In the genomic region with DNA sequence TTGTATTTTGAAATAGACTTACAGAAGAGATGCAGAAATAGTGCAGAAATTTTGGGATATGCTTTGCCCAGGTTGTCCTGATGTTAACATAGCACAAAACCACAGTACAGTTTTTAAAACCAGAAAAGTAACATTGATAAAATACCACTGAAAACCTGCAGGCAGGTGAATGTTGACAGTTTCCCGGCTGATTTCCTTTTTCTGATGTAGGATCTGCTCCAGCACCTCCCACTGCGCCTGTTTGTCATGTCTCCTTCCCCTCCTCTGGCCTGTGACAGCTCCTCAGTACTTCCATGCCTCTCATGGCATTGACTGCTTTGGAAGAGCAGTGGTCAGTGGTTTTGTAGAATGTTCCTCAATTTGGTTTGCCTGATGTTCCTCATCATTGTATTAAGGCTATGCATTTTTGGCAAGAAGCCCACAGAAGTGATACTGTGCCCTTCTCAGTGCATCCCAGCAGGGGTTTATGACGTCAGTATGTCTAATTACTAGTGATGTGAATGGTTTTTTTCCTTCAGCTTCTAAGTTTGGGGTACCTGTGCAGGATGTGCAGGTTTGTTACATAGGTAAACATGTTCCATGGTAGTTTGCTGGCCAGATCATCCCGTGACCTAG, we compare ENCODE assay signal across 1 cellular context.
TF ChIP-seq lines count a peak whose summit lies in the region.

No MANE protein-coding gene starts in this region.

TF ChIP-seq in HEK293, 187 proteins besides CTCF, POLR2A, EP300 and RAD21 (continued from another document):
- TF ChIP-seq, protein P1, sequence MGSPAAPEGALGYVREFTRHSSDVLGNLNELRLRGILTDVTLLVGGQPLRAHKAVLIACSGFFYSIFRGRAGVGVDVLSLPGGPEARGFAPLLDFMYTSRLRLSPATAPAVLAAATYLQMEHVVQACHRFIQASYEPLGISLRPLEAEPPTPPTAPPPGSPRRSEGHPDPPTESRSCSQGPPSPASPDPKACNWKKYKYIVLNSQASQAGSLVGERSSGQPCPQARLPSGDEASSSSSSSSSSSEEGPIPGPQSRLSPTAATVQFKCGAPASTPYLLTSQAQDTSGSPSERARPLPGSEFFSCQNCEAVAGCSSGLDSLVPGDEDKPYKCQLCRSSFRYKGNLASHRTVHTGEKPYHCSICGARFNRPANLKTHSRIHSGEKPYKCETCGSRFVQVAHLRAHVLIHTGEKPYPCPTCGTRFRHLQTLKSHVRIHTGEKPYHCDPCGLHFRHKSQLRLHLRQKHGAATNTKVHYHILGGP (tag by site-specific recombination; IDR thresholded peaks at IDR 0.05), result no peak
- TF ChIP-seq ZNF48 (tag by site-specific recombination; IDR thresholded peaks at IDR 0.05) (no peak), ZNF335 (tag by site-specific recombination; conservative IDR thresholded peaks at IDR 0.05) (no peak), SP7 (tag by site-specific recombination; IDR thresholded peaks at IDR 0.05) (peak; percentile 64; the same call in 1 of the 2 replicates), ZXDB (tag by site-specific recombination; IDR thresholded peaks at IDR 0.05) (peak; percentile 34; the same call in 1 of the 2 replicates), ZNF175 (tag by site-specific recombination; IDR thresholded peaks at IDR 0.05) (no peak), ZNF76 (tag by site-specific recombination; IDR thresholded peaks at IDR 0.05; ENCODE audit: borderline replicate concordance, low read depth) (0 out of 2 replicates have a peak, but pooled peaks have one; percentile 23), GLIS1 (tag by site-specific recombination; IDR thresholded peaks at IDR 0.05) (peak; percentile 31; the same call in 1 of the 2 replicates), ZNF629 (tag by site-specific recombination; IDR thresholded peaks at IDR 0.05) (peak; percentile 85), ZSCAN30 (tag by site-specific recombination; IDR thresholded peaks at IDR 0.05) (no peak)
- TF ChIP-seq, protein P2, sequence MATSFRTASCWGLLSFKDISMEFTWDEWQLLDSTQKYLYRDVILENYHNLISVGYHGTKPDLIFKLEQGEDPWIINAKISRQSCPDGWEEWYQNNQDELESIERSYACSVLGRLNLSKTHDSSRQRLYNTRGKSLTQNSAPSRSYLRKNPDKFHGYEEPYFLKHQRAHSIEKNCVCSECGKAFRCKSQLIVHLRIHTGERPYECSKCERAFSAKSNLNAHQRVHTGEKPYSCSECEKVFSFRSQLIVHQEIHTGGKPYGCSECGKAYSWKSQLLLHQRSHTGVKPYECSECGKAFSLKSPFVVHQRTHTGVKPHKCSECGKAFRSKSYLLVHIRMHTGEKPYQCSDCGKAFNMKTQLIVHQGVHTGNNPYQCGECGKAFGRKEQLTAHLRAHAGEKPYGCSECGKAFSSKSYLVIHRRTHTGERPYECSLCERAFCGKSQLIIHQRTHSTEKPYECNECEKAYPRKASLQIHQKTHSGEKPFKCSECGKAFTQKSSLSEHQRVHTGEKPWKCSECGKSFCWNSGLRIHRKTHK (tag by site-specific recombination; IDR thresholded peaks at IDR 0.05), result no peak
- TF ChIP-seq, protein P3, sequence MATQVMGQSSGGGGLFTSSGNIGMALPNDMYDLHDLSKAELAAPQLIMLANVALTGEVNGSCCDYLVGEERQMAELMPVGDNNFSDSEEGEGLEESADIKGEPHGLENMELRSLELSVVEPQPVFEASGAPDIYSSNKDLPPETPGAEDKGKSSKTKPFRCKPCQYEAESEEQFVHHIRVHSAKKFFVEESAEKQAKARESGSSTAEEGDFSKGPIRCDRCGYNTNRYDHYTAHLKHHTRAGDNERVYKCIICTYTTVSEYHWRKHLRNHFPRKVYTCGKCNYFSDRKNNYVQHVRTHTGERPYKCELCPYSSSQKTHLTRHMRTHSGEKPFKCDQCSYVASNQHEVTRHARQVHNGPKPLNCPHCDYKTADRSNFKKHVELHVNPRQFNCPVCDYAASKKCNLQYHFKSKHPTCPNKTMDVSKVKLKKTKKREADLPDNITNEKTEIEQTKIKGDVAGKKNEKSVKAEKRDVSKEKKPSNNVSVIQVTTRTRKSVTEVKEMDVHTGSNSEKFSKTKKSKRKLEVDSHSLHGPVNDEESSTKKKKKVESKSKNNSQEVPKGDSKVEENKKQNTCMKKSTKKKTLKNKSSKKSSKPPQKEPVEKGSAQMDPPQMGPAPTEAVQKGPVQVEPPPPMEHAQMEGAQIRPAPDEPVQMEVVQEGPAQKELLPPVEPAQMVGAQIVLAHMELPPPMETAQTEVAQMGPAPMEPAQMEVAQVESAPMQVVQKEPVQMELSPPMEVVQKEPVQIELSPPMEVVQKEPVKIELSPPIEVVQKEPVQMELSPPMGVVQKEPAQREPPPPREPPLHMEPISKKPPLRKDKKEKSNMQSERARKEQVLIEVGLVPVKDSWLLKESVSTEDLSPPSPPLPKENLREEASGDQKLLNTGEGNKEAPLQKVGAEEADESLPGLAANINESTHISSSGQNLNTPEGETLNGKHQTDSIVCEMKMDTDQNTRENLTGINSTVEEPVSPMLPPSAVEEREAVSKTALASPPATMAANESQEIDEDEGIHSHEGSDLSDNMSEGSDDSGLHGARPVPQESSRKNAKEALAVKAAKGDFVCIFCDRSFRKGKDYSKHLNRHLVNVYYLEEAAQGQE (tag by site-specific recombination; IDR thresholded peaks at IDR 0.05), result no peak
